1 cellular context compared by ENCODE assay signal in the genomic region with DNA sequence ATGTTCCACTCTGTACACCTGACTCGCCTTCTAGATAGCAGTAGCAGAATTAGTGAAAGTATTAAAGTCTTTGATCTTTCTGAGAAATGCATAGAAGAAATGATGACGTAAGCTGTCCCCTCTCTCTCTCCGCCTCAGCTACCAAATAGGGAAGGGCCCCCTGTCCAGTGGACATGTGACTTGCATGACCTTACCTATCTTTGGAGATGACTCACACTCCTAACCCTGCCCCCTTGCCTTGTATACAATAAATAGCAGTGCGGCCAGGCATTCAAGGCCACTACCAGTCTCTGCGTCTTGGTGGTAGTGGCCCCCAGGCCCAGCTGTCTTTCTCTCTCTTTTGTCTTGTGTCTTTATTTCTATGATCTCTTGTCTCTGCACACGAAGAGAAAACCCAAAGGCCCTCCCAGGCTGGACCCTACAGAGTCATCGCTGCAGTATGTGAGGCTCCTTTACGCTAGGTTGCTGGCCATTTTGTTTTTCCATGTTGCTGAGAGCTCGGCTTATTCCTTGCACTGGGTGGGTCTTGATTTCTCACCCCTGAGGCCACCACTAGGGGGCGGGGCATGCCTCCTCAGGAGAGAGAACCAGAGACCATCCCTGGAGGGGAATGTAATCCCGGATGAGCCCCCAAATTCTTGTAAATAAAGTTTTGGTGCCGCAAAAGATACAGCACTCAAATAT.
A peak's percentile ranks its signal among the peaks of the same experiment; 100 is the strongest.
TF ChIP-seq lines count a peak whose summit lies in the region.

No MANE protein-coding gene starts in this region.

TF ChIP-seq in HepG2, 621 proteins besides CTCF, POLR2A, EP300 and RAD21 (continued from another document):
- TF ChIP-seq, protein P1, sequence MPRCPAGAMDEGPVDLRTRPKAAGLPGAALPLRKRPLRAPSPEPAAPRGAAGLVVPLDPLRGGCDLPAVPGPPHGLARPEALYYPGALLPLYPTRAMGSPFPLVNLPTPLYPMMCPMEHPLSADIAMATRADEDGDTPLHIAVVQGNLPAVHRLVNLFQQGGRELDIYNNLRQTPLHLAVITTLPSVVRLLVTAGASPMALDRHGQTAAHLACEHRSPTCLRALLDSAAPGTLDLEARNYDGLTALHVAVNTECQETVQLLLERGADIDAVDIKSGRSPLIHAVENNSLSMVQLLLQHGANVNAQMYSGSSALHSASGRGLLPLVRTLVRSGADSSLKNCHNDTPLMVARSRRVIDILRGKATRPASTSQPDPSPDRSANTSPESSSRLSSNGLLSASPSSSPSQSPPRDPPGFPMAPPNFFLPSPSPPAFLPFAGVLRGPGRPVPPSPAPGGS (CRISPR knock-in tag; IDR thresholded peaks at IDR 0.05): no peak
- TF ChIP-seq ZNF468 (CRISPR knock-in tag; IDR thresholded peaks at IDR 0.05): no peak
- TF ChIP-seq, protein P2, sequence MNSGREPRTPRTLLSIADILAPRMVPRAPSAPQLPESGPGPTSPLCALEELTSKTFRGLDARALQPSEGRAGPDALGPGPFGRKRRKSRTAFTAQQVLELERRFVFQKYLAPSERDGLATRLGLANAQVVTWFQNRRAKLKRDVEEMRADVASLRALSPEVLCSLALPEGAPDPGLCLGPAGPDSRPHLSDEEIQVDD (CRISPR knock-in tag; IDR thresholded peaks at IDR 0.05; ENCODE audit: borderline replicate concordance): no peak
- TF ChIP-seq TGIF2 (CRISPR knock-in tag; IDR thresholded peaks at IDR 0.05): 0 out of 2 replicates have a peak, but pooled peaks have one; percentile 55
- peak; percentile 84 for TF ChIP-seq CREB1 (IDR thresholded peaks at IDR 0.05)
- peak; percentile 71 for TF ChIP-seq CREB1 (CRISPR knock-in tag; IDR thresholded peaks at IDR 0.05)
- TF ChIP-seq SATB2 (CRISPR knock-in tag; IDR thresholded peaks at IDR 0.05): no peak
- TF ChIP-seq YY1 (IDR thresholded peaks at IDR 0.05; ENCODE audit: insufficient read depth, insufficient replicate concordance, low read depth, low read length): peak; percentile 73
- TF ChIP-seq SRY (CRISPR knock-in tag; IDR thresholded peaks at IDR 0.05): no peak
- TF ChIP-seq, protein P3, sequence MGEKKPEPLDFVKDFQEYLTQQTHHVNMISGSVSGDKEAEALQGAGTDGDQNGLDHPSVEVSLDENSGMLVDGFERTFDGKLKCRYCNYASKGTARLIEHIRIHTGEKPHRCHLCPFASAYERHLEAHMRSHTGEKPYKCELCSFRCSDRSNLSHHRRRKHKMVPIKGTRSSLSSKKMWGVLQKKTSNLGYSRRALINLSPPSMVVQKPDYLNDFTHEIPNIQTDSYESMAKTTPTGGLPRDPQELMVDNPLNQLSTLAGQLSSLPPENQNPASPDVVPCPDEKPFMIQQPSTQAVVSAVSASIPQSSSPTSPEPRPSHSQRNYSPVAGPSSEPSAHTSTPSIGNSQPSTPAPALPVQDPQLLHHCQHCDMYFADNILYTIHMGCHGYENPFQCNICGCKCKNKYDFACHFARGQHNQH (CRISPR knock-in tag; IDR thresholded peaks at IDR 0.05): peak; percentile 9; the same call in 1 of the 2 replicates
- TF ChIP-seq, protein P4, sequence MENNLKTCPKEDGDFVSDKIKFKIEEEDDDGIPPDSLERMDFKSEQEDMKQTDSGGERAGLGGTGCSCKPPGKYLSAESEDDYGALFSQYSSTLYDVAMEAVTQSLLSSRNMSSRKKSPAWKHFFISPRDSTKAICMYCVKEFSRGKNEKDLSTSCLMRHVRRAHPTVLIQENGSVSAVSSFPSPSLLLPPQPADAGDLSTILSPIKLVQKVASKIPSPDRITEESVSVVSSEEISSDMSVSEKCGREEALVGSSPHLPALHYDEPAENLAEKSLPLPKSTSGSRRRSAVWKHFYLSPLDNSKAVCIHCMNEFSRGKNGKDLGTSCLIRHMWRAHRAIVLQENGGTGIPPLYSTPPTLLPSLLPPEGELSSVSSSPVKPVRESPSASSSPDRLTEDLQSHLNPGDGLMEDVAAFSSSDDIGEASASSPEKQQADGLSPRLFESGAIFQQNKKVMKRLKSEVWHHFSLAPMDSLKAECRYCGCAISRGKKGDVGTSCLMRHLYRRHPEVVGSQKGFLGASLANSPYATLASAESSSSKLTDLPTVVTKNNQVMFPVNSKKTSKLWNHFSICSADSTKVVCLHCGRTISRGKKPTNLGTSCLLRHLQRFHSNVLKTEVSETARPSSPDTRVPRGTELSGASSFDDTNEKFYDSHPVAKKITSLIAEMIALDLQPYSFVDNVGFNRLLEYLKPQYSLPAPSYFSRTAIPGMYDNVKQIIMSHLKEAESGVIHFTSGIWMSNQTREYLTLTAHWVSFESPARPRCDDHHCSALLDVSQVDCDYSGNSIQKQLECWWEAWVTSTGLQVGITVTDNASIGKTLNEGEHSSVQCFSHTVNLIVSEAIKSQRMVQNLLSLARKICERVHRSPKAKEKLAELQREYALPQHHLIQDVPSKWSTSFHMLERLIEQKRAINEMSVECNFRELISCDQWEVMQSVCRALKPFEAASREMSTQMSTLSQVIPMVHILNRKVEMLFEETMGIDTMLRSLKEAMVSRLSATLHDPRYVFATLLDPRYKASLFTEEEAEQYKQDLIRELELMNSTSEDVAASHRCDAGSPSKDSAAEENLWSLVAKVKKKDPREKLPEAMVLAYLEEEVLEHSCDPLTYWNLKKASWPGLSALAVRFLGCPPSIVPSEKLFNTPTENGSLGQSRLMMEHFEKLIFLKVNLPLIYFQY (CRISPR knock-in tag; IDR thresholded peaks at IDR 0.05; ENCODE audit: borderline replicate concordance): no peak
- no peak for TF ChIP-seq ZNF709 (CRISPR knock-in tag; IDR thresholded peaks at IDR 0.05)
- no peak for TF ChIP-seq KDM6A (CRISPR knock-in tag; IDR thresholded peaks at IDR 0.05; ENCODE audit: low read depth)
- TF ChIP-seq, protein P5, sequence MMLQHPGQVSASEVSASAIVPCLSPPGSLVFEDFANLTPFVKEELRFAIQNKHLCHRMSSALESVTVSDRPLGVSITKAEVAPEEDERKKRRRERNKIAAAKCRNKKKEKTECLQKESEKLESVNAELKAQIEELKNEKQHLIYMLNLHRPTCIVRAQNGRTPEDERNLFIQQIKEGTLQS (CRISPR knock-in tag; IDR thresholded peaks at IDR 0.05): peak; percentile 71
- peak; percentile 80; the same call in 1 of the 2 replicates for TF ChIP-seq JUND (CRISPR knock-in tag; IDR thresholded peaks at IDR 0.05)
- TF ChIP-seq ZBTB7B (CRISPR knock-in tag; IDR thresholded peaks at IDR 0.05): no peak
- TF ChIP-seq, protein P6, sequence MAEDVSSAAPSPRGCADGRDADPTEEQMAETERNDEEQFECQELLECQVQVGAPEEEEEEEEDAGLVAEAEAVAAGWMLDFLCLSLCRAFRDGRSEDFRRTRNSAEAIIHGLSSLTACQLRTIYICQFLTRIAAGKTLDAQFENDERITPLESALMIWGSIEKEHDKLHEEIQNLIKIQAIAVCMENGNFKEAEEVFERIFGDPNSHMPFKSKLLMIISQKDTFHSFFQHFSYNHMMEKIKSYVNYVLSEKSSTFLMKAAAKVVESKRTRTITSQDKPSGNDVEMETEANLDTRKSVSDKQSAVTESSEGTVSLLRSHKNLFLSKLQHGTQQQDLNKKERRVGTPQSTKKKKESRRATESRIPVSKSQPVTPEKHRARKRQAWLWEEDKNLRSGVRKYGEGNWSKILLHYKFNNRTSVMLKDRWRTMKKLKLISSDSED (CRISPR knock-in tag; IDR thresholded peaks at IDR 0.05): no peak
TF ChIP-seq in HepG2: peak in this region for 51.
